ENCODE assay signal across 1 cellular context in the genomic region with DNA sequence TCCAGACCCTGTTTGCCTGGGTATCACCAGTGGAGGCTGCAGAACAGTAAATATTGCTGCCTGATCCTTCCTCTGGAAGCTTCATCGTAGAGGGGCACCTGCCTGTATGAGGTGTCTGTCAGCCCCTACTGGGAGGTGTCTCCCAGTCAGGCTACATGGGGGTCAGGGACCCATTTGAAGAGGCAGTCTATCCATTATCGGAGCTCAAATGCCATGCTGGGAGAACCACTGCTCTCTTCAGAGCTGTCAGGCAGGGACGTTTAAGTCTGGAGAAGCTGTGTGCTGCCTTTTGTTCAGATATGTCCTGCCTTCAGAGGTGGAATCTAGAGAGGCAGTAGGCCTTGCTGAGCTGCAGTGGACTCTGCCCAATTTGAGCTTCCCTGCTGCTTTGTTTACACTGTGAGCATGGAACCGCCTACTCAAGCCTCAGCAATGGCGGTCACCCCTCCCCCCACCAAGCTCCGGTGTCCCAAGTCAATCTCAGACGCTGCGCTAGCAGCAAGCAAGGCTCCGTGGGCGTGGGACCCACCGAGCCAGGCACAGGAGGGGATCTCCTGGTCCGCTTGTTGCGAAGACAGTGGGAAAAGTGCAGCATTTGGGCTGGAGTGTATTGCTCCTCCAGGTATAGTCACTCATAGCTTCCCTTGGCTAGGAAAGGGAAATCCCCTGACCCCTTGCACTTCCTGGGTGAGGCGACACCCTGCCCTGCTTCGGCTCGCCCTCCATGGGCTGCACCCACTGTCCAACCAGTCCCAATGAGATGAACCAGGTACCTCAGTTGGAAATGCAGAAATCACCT.
A peak's percentile ranks its signal among the peaks of the same experiment; 100 is the strongest.
TF ChIP-seq lines count a peak whose summit lies in the region.
"Not testable (repeated sequence)": the region's sequence is repeated elsewhere in the genome, so short reads cannot be mapped to it uniquely, and the experiment has no call there.

No MANE protein-coding gene starts in this region.

TF ChIP-seq in HepG2, 621 proteins besides CTCF, POLR2A, EP300 and RAD21 (continued from another document and continues in another):
- peak; percentile 69 for TF ChIP-seq RARA (CRISPR knock-in tag; IDR thresholded peaks at IDR 0.05)
- peak; percentile 54; the same call in 1 of the 2 replicates for TF ChIP-seq KDM5B (CRISPR knock-in tag; IDR thresholded peaks at IDR 0.05; ENCODE audit: borderline replicate concordance)
- TF ChIP-seq NFKB2 (CRISPR knock-in tag; IDR thresholded peaks at IDR 0.05; ENCODE audit: borderline replicate concordance), result peak; percentile 80; the same call in 1 of the 2 replicates
- 0 out of 2 replicates have a peak, but pooled peaks have one; percentile 16 for TF ChIP-seq TRIM24 (CRISPR knock-in tag; IDR thresholded peaks at IDR 0.05)
- TF ChIP-seq, protein P1, sequence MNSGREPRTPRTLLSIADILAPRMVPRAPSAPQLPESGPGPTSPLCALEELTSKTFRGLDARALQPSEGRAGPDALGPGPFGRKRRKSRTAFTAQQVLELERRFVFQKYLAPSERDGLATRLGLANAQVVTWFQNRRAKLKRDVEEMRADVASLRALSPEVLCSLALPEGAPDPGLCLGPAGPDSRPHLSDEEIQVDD (CRISPR knock-in tag; IDR thresholded peaks at IDR 0.05; ENCODE audit: borderline replicate concordance), result peak; percentile 68; the same call in 1 of the 2 replicates
- peak; percentile 82; the same call in 1 of the 2 replicates for TF ChIP-seq DMAP1 (CRISPR knock-in tag; IDR thresholded peaks at IDR 0.05)
- TF ChIP-seq SRY (CRISPR knock-in tag; IDR thresholded peaks at IDR 0.05), result peak; percentile 77
- 0 out of 2 replicates have a peak, but pooled peaks have one; percentile 24 for TF ChIP-seq ZBTB1 (CRISPR knock-in tag; IDR thresholded peaks at IDR 0.05; ENCODE audit: borderline replicate concordance)
- TF ChIP-seq FOXA3 (CRISPR knock-in tag; IDR thresholded peaks at IDR 0.05), result peak; percentile 98
- TF ChIP-seq PRPF4 (IDR thresholded peaks at IDR 0.05; ENCODE audit: low read depth, low read length, poor library complexity, severe bottlenecking), result peak; percentile 79
- 0 out of 2 replicates have a peak, but pooled peaks have one; percentile 47 for TF ChIP-seq KLF6 (CRISPR knock-in tag; IDR thresholded peaks at IDR 0.05)
- TF ChIP-seq ZNF891 (CRISPR knock-in tag; IDR thresholded peaks at IDR 0.05), result peak; percentile 69; the same call in 1 of the 2 replicates
- TF ChIP-seq TAF1 (CRISPR knock-in tag; IDR thresholded peaks at IDR 0.05), result peak; percentile 44
- TF ChIP-seq, protein P2, sequence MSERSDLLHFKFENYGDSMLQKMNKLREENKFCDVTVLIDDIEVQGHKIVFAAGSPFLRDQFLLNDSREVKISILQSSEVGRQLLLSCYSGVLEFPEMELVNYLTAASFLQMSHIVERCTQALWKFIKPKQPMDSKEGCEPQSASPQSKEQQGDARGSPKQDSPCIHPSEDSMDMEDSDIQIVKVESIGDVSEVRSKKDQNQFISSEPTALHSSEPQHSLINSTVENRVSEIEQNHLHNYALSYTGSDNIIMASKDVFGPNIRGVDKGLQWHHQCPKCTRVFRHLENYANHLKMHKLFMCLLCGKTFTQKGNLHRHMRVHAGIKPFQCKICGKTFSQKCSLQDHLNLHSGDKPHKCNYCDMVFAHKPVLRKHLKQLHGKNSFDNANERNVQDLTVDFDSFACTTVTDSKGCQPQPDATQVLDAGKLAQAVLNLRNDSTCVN (CRISPR knock-in tag; IDR thresholded peaks at IDR 0.05; ENCODE audit: borderline replicate concordance), result peak; percentile 94
- peak; percentile 89 for TF ChIP-seq ZMYM3 (CRISPR knock-in tag; IDR thresholded peaks at IDR 0.05)
- TF ChIP-seq, protein P3, sequence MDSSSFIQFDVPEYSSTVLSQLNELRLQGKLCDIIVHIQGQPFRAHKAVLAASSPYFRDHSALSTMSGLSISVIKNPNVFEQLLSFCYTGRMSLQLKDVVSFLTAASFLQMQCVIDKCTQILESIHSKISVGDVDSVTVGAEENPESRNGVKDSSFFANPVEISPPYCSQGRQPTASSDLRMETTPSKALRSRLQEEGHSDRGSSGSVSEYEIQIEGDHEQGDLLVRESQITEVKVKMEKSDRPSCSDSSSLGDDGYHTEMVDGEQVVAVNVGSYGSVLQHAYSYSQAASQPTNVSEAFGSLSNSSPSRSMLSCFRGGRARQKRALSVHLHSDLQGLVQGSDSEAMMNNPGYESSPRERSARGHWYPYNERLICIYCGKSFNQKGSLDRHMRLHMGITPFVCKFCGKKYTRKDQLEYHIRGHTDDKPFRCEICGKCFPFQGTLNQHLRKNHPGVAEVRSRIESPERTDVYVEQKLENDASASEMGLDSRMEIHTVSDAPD (CRISPR knock-in tag; IDR thresholded peaks at IDR 0.05), result peak; percentile 69
- 0 out of 2 replicates have a peak, but pooled peaks have one; percentile 26 for TF ChIP-seq ZBTB42 (CRISPR knock-in tag; IDR thresholded peaks at IDR 0.05)
- TF ChIP-seq TEAD3 (CRISPR knock-in tag; optimal IDR thresholded peaks at IDR 0.05; ENCODE audit: borderline replicate concordance), result peak; percentile 85
- peak; percentile 93 for TF ChIP-seq YY1 (IDR thresholded peaks at IDR 0.05; ENCODE audit: insufficient read depth, insufficient replicate concordance, low read depth, low read length)
- peak; percentile 90 for TF ChIP-seq ZSCAN31 (CRISPR knock-in tag; IDR thresholded peaks at IDR 0.05; ENCODE audit: low read depth)
- TF ChIP-seq, protein P4, sequence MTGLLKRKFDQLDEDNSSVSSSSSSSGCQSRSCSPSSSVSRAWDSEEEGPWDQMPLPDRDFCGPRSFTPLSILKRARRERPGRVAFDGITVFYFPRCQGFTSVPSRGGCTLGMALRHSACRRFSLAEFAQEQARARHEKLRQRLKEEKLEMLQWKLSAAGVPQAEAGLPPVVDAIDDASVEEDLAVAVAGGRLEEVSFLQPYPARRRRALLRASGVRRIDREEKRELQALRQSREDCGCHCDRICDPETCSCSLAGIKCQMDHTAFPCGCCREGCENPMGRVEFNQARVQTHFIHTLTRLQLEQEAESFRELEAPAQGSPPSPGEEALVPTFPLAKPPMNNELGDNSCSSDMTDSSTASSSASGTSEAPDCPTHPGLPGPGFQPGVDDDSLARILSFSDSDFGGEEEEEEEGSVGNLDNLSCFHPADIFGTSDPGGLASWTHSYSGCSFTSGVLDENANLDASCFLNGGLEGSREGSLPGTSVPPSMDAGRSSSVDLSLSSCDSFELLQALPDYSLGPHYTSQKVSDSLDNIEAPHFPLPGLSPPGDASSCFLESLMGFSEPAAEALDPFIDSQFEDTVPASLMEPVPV (CRISPR knock-in tag; IDR thresholded peaks at IDR 0.05), result 0 out of 2 replicates have a peak, but pooled peaks have one; percentile 78
- TF ChIP-seq TARDBP (CRISPR knock-in tag; IDR thresholded peaks at IDR 0.05), result peak; percentile 95
- peak; percentile 98 for TF ChIP-seq SP5 (CRISPR knock-in tag; IDR thresholded peaks at IDR 0.05; ENCODE audit: borderline replicate concordance, low read depth)
- 0 out of 2 replicates have a peak, but pooled peaks have one; percentile 68 for TF ChIP-seq ZNF232 (CRISPR knock-in tag; IDR thresholded peaks at IDR 0.05; ENCODE audit: borderline replicate concordance)
- peak; percentile 97 for TF ChIP-seq HOXA3 (CRISPR knock-in tag; IDR thresholded peaks at IDR 0.05)
- not testable (repeated sequence) for TF ChIP-seq CBX2 (IDR thresholded peaks at IDR 0.05; ENCODE audit: low read depth, low read length)
- TF ChIP-seq CBX2 (CRISPR knock-in tag; IDR thresholded peaks at IDR 0.05; ENCODE audit: low read depth), result 0 out of 2 replicates have a peak, but pooled peaks have one; percentile 36
- TF ChIP-seq, protein P5, sequence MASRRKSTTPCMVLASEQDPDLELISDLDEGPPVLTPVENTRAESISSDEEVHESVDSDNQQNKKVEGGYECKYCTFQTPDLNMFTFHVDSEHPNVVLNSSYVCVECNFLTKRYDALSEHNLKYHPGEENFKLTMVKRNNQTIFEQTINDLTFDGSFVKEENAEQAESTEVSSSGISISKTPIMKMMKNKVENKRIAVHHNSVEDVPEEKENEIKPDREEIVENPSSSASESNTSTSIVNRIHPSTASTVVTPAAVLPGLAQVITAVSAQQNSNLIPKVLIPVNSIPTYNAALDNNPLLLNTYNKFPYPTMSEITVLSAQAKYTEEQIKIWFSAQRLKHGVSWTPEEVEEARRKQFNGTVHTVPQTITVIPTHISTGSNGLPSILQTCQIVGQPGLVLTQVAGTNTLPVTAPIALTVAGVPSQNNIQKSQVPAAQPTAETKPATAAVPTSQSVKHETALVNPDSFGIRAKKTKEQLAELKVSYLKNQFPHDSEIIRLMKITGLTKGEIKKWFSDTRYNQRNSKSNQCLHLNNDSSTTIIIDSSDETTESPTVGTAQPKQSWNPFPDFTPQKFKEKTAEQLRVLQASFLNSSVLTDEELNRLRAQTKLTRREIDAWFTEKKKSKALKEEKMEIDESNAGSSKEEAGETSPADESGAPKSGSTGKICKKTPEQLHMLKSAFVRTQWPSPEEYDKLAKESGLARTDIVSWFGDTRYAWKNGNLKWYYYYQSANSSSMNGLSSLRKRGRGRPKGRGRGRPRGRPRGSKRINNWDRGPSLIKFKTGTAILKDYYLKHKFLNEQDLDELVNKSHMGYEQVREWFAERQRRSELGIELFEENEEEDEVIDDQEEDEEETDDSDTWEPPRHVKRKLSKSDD (CRISPR knock-in tag; IDR thresholded peaks at IDR 0.05; ENCODE audit: low read depth), result peak; percentile 94
- peak; percentile 98 for TF ChIP-seq ZMYM4 (CRISPR knock-in tag; IDR thresholded peaks at IDR 0.05)
- TF ChIP-seq, protein P6, sequence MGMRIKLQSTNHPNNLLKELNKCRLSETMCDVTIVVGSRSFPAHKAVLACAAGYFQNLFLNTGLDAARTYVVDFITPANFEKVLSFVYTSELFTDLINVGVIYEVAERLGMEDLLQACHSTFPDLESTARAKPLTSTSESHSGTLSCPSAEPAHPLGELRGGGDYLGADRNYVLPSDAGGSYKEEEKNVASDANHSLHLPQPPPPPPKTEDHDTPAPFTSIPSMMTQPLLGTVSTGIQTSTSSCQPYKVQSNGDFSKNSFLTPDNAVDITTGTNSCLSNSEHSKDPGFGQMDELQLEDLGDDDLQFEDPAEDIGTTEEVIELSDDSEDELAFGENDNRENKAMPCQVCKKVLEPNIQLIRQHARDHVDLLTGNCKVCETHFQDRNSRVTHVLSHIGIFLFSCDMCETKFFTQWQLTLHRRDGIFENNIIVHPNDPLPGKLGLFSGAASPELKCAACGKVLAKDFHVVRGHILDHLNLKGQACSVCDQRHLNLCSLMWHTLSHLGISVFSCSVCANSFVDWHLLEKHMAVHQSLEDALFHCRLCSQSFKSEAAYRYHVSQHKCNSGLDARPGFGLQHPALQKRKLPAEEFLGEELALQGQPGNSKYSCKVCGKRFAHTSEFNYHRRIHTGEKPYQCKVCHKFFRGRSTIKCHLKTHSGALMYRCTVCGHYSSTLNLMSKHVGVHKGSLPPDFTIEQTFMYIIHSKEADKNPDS (CRISPR knock-in tag; IDR thresholded peaks at IDR 0.05), result 0 out of 2 replicates have a peak, but pooled peaks have one; percentile 71
- TF ChIP-seq ZNF768 (CRISPR knock-in tag; IDR thresholded peaks at IDR 0.05), result peak; percentile 40; the same call in 1 of the 2 replicates
- TF ChIP-seq, protein P7, sequence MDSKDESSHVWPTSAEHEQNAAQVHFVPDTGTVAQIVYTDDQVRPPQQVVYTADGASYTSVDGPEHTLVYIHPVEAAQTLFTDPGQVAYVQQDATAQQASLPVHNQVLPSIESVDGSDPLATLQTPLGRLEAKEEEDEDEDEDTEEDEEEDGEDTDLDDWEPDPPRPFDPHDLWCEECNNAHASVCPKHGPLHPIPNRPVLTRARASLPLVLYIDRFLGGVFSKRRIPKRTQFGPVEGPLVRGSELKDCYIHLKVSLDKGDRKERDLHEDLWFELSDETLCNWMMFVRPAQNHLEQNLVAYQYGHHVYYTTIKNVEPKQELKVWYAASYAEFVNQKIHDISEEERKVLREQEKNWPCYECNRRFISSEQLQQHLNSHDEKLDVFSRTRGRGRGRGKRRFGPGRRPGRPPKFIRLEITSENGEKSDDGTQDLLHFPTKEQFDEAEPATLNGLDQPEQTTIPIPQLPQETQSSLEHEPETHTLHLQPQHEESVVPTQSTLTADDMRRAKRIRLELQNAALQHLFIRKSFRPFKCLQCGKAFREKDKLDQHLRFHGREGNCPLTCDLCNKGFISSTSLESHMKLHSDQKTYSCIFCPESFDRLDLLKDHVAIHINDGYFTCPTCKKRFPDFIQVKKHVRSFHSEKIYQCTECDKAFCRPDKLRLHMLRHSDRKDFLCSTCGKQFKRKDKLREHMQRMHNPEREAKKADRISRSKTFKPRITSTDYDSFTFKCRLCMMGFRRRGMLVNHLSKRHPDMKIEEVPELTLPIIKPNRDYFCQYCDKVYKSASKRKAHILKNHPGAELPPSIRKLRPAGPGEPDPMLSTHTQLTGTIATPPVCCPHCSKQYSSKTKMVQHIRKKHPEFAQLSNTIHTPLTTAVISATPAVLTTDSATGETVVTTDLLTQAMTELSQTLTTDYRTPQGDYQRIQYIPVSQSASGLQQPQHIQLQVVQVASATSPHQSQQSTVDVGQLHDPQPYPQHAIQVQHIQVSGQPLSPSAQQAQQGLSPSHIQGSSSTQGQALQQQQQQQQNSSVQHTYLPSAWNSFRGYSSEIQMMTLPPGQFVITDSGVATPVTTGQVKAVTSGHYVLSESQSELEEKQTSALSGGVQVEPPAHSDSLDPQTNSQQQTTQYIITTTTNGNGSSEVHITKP (CRISPR knock-in tag; IDR thresholded peaks at IDR 0.05; ENCODE audit: low read depth), result peak; percentile 67; the same call in 1 of the 2 replicates
- TF ChIP-seq HNF4A (CRISPR knock-in tag; IDR thresholded peaks at IDR 0.05), result peak; percentile 95
- peak; percentile 69; the same call in 1 of the 2 replicates for TF ChIP-seq SOX5 (CRISPR knock-in tag; IDR thresholded peaks at IDR 0.05; ENCODE audit: borderline replicate concordance)
- TF ChIP-seq, protein P8, sequence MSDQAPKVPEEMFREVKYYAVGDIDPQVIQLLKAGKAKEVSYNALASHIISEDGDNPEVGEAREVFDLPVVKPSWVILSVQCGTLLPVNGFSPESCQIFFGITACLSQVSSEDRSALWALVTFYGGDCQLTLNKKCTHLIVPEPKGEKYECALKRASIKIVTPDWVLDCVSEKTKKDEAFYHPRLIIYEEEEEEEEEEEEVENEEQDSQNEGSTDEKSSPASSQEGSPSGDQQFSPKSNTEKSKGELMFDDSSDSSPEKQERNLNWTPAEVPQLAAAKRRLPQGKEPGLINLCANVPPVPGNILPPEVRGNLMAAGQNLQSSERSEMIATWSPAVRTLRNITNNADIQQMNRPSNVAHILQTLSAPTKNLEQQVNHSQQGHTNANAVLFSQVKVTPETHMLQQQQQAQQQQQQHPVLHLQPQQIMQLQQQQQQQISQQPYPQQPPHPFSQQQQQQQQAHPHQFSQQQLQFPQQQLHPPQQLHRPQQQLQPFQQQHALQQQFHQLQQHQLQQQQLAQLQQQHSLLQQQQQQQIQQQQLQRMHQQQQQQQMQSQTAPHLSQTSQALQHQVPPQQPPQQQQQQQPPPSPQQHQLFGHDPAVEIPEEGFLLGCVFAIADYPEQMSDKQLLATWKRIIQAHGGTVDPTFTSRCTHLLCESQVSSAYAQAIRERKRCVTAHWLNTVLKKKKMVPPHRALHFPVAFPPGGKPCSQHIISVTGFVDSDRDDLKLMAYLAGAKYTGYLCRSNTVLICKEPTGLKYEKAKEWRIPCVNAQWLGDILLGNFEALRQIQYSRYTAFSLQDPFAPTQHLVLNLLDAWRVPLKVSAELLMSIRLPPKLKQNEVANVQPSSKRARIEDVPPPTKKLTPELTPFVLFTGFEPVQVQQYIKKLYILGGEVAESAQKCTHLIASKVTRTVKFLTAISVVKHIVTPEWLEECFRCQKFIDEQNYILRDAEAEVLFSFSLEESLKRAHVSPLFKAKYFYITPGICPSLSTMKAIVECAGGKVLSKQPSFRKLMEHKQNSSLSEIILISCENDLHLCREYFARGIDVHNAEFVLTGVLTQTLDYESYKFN (CRISPR knock-in tag; conservative IDR thresholded peaks at IDR 0.05), result peak; percentile 98
- peak; percentile 73; the same call in 1 of the 2 replicates for TF ChIP-seq ZNF441 (CRISPR knock-in tag; IDR thresholded peaks at IDR 0.05; ENCODE audit: borderline replicate concordance)
- peak; percentile 31; the same call in 1 of the 2 replicates for TF ChIP-seq ELF1 (CRISPR knock-in tag; IDR thresholded peaks at IDR 0.05)
